In genomic region chr9:73038613-73039012, GRCh38 we compare ENCODE assay signal across 9 cellular contexts.
DNase-seq lines count a peak whose midpoint lies in the region; ATAC-seq and TF ChIP-seq lines count a peak whose summit lies in the region.
"Had no signal": no experiment of that assay in that cellular context is flagged by ENCODE, and none has a peak within 500 bp of the region (broad histone marks: within the 10 kb centered on the region; RNA-seq: fewer than 3 reads in every experiment).

No MANE protein-coding gene starts in this region.

- no peaks in the 10 kb centered on the region for H3K27me3 Mint-ChIP-seq in endodermal cell (ENCODE audit: insufficient read depth)

- no peak for TF ChIP-seq POLR2A in testis (IDR thresholded peaks at IDR 0.05)

- no peak overlapping the region for H3K27ac Mint-ChIP-seq in endodermal cell

- no peak overlapping the region for H2BK5ac ChIP-seq in mesendoderm (ENCODE audit: low read length)

- H3K9ac ChIP-seq in endodermal cell (ENCODE audit: extremely low read depth, low read length, poor library complexity, severe bottlenecking) (no peak overlapping the region), mesendoderm (ENCODE audit: low read length) (no peak overlapping the region)

- H3K18ac ChIP-seq in mesendoderm (ENCODE audit: low read length): no peak overlapping the region

- no peak overlapping the region for H4K5ac ChIP-seq in mesendoderm (ENCODE audit: low read length)

- H3K23ac ChIP-seq in mesendoderm (ENCODE audit: low read length): no peak overlapping the region

- H3K4me3 Mint-ChIP-seq in endodermal cell: no peak overlapping the region

- no peak overlapping the region for H3K4me3 ChIP-seq in endodermal cell (ENCODE audit: low read length)
- no peak overlapping the region for H3K4me3 ChIP-seq in mesendoderm (ENCODE audit: low read length)
- no peak overlapping the region for H3K4me3 ChIP-seq in testis

- H4K8ac ChIP-seq in mesendoderm (ENCODE audit: low read depth, low read length): no peak overlapping the region

- H2AK5ac ChIP-seq in mesendoderm (ENCODE audit: low read length): no peak overlapping the region

- DNase-seq in M059J (ENCODE audit: low read depth) (peak; percentile 90), endodermal cell (peak; percentile 50), mesendoderm (peak; percentile 60), testis (peak; percentile 64), kidney glomerular epithelial cell (lab: John Stamatoyannopoulos, UW) (no peak), NCI-H510A treated with DMSO at 0.1 percent for 48 hours (lab: John Stamatoyannopoulos, UW) (no peak)
- DNase-seq in activated CD4-positive, alpha-beta T cell treated with anti-CD3 and anti-CD28 coated beads, Interleukin-2, amount 50 U/mL, for 4 hours: no peak
- DNase-seq: activated gamma-delta T cell treated with Interleukin-2 at 50 U/mL for 16 hours had no signal

- no peaks in the 10 kb centered on the region for H3K9me3 ChIP-seq in endodermal cell (ENCODE audit: control insufficient read depth, low read length)
- H3K9me3 ChIP-seq in testis: no peaks in the 10 kb centered on the region

- no peak for TF ChIP-seq CTCF in endodermal cell (conservative IDR thresholded peaks at IDR 0.05)
- TF ChIP-seq CTCF in testis (IDR thresholded peaks at IDR 0.05): no peak

- H3K27me3 ChIP-seq in endodermal cell (ENCODE audit: control insufficient read depth, insufficient read depth, low read length, poor library complexity, severe bottlenecking) (no peaks in the 10 kb centered on the region), mesendoderm (ENCODE audit: insufficient read depth, low read length, poor library complexity) (no peaks in the 10 kb centered on the region), testis (no peaks in the 10 kb centered on the region)

- H3K9me3 Mint-ChIP-seq in endodermal cell: no peaks in the 10 kb centered on the region

- H3K79me1 ChIP-seq in mesendoderm (ENCODE audit: low read length): no peaks in the 10 kb centered on the region

- intact Hi-C loops in testis (cut with DNase I; ENCODE audit: low total_unique reads): no loop called here

- no peak overlapping the region for H3K4me2 ChIP-seq in mesendoderm (ENCODE audit: low read length)

- peak overlapping the region; percentile 54 for H3K27ac ChIP-seq in endodermal cell (ENCODE audit: low read depth, low read length)
- no peak overlapping the region for H3K27ac ChIP-seq in mesendoderm (ENCODE audit: low read depth, low read length)
- H3K27ac ChIP-seq in testis: peak overlapping the region; percentile 16 to 77

- H3K36me3 Mint-ChIP-seq in endodermal cell (ENCODE audit: low read depth): no peaks in the 10 kb centered on the region

- H3K4ac ChIP-seq in mesendoderm (ENCODE audit: low read depth, low read length): no peak overlapping the region

- WGBS in endodermal cell (ENCODE audit: insufficient coverage in 1 of 2, insufficient read length in 1 of 2), 2 experiments: 50 to 83% methylated on average over 2 of the region's 2 CpGs
- WGBS in mesendoderm (ENCODE audit: extremely low coverage, insufficient coverage, low lambda C conversion rate): no CpG with 5 or more reads among the region's 2 CpGs
- WGBS in testis, 2 donors: 13 to 24% methylated on average over 2 of the region's 2 CpGs

- no peak overlapping the region for H2BK15ac ChIP-seq in mesendoderm (replicated peaks; ENCODE audit: low read depth)

- ATAC-seq in GM21367 (IDR thresholded peaks at IDR 0.05; ENCODE audit: unreplicated experiment): no peak

- no peak overlapping the region for H2BK120ac ChIP-seq in mesendoderm (ENCODE audit: low read depth, low read length)

- no peak overlapping the region for H3K56ac ChIP-seq in mesendoderm (ENCODE audit: low read length)

- no peaks in the 10 kb centered on the region for H3K4me1 ChIP-seq in endodermal cell (ENCODE audit: control insufficient read depth, insufficient read depth, low read length)
- H3K4me1 ChIP-seq in mesendoderm (ENCODE audit: control insufficient read depth, low read depth, low read length): no peaks in the 10 kb centered on the region
- no peaks in the 10 kb centered on the region for H3K4me1 ChIP-seq in testis

- H3K4me1 Mint-ChIP-seq in endodermal cell: peaks cover 8% of the 10 kb centered on the region

- H3K36me3 ChIP-seq in endodermal cell (ENCODE audit: control insufficient read depth, insufficient read depth, low read length): no peaks in the 10 kb centered on the region
- no peaks in the 10 kb centered on the region for H3K36me3 ChIP-seq in mesendoderm (ENCODE audit: control insufficient read depth, insufficient read depth, low read length)
- no peaks in the 10 kb centered on the region for H3K36me3 ChIP-seq in testis (ENCODE audit: low read depth, missing control alignments)

- no peaks in the 10 kb centered on the region for H3K79me2 ChIP-seq in mesendoderm (ENCODE audit: control insufficient read depth, insufficient read depth, low read length)

Comparison
In these comparisons a context has a peak if more than half of its experiments do, and no peak if none do; other contexts are left out.
1. DNase-seq: peak in M059J (single experiment), endodermal cell (single experiment), mesendoderm (single experiment) and testis (single experiment); none in activated CD4-positive, alpha-beta T cell treated with anti-CD3 and anti-CD28 coated beads, Interleukin-2, amount 50 U/mL, for 4 hours (0 of 2), kidney glomerular epithelial cell (single experiment) and NCI-H510A treated with DMSO at 0.1 percent for 48 hours (single experiment).